12 cellular contexts compared by ENCODE assay signal in genomic region chr11:17036666-17037658, GRCh38. TPM values are rescaled to one million over a fixed set of nuclear protein-coding genes. Genes with fewer than 3 reads are reported as not detected.
DNase-seq lines count a peak whose midpoint lies in the region; ATAC-seq and TF ChIP-seq lines count a peak whose summit lies in the region.
"Had no signal": no experiment of that assay in that cellular context is flagged by ENCODE, and none has a peak within 500 bp of the region (broad histone marks: within the 10 kb centered on the region; RNA-seq: fewer than 3 reads in every experiment).

No MANE protein-coding gene starts in this region.

- TF ChIP-seq EP300 in Ishikawa (IDR thresholded peaks at IDR 0.05; ENCODE audit: borderline replicate concordance): no peak

- CTCF ChIA-PET in GM10248 (lab: Yijun Ruan, JAX): interaction anchor here (0.9 to 1.3 kb wide), 5 partner anchors 9 to 250 kb away, joined by 3 read pairs; no protein-coding TSS in a partner anchor

- H3K4me3 ChIP-seq in brain microvascular endothelial cell (ENCODE audit: low read depth, low read length): no peak overlapping the region

- no peaks in the 10 kb centered on the region for H3K36me3 ChIP-seq in brain microvascular endothelial cell (replicated peaks)

- TF ChIP-seq CTCF in GM10248 (IDR thresholded peaks at IDR 0.05; ENCODE audit: control extremely low read depth, extremely low read depth, low read depth, missing control alignments) (peak; percentile 18), brain microvascular endothelial cell (IDR thresholded peaks at IDR 0.05; ENCODE audit: low read depth, low read length, missing control alignments) (peak; percentile 27)

- ATAC-seq in HG02870 (IDR thresholded peaks at IDR 0.05; ENCODE audit: unreplicated experiment): no peak

- POLR2A ChIA-PET in GM10248 (lab: Yijun Ruan, JAX): no interaction called here

- H3K27ac ChIP-seq in brain microvascular endothelial cell: no peak overlapping the region
- H3K27ac ChIP-seq: VCaP had no signal

- in situ Hi-C loops in brain microvascular endothelial cell (cut with HindIII; ENCODE audit: low pct_ligation_motif_present, low sequenced_read_pairs): no loop called here

- peak; percentile 34; the same call in 1 of the 2 replicates for TF ChIP-seq RAD21 in Ishikawa (IDR thresholded peaks at IDR 0.05; ENCODE audit: low read depth)

- DNase-seq in GM10248 (ENCODE audit: extremely low spot score) (no peak), brain microvascular endothelial cell (no peak), mucosa of gallbladder (ENCODE audit: low spot score) (peak; percentile 44), middle frontal gyrus (ENCODE audit: extremely low spot score, low spot score) (no peak)
- no peak for DNase-seq in stimulated activated naive CD4-positive, alpha-beta T cell (lab: John Stamatoyannopoulos, UW)
- DNase-seq: amygdala, HFFc6, NCI-H526 treated with DMSO at 0.1 percent for 48 hours, SHP77 treated with DMSO at 0.1 percent for 48 hours had no signal

- H3K27me3 ChIP-seq in brain microvascular endothelial cell (replicated peaks): no peaks in the 10 kb centered on the region

TF ChIP-seq in Ishikawa, 13 proteins besides CTCF, POLR2A, EP300 and RAD21:
- TF ChIP-seq EGR1 (IDR thresholded peaks at IDR 0.05) (no peak), MAX (IDR thresholded peaks at IDR 0.05) (no peak), CEBPB (IDR thresholded peaks at IDR 0.05) (no peak), YY1 (IDR thresholded peaks at IDR 0.05; ENCODE audit: low read depth) (no peak), REST (IDR thresholded peaks at IDR 0.05; ENCODE audit: low read depth) (no peak), NFIC (IDR thresholded peaks at IDR 0.05) (no peak), TCF12 (IDR thresholded peaks at IDR 0.05; ENCODE audit: low read depth) (no peak), CREB1 (IDR thresholded peaks at IDR 0.05; ENCODE audit: low read depth) (no peak), USF1 (IDR thresholded peaks at IDR 0.05) (no peak), FOXM1 (IDR thresholded peaks at IDR 0.05; ENCODE audit: borderline replicate concordance, low read depth) (no peak), TAF1 (IDR thresholded peaks at IDR 0.05; ENCODE audit: low read depth) (no peak), TEAD4 (IDR thresholded peaks at IDR 0.05) (no peak)

RNA-seq across cellular contexts. Expression of gene PLEKHA7, which starts 22.7 kb away (rescaled TPM):
- total RNA-seq in mucosa of gallbladder: 60.9 TPM

RNA-seq across cellular contexts. Expression of gene RPS13, which starts 40.5 kb away (rescaled TPM):
- total RNA-seq in mucosa of gallbladder: 703 TPM
